18 cellular contexts compared by ENCODE assay signal in the genomic region with DNA sequence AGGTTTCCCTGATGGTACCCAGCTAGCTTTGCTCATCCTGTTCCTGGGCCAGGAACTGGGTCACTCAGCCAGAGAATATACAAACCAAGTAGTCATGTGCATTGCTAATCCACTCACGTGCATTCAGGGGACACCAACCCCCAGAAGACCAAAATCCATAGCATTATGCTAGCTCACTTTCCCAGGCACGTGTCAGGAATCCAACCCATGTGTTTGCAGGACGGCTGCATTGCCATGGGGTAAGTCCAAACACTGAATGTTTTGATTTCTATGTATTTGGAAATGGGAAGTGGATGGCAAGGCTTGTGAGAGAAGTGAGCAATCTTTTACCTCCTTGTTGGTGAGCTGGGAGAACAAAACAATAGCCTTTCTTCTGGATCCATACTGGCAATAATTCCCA.
DNase-seq lines count a peak whose midpoint lies in the region; ATAC-seq and TF ChIP-seq lines count a peak whose summit lies in the region.
"Had no signal": no experiment of that assay in that cellular context is flagged by ENCODE, and none has a peak within 500 bp of the region (broad histone marks: within the 10 kb centered on the region; RNA-seq: fewer than 3 reads in every experiment).

No MANE protein-coding gene starts in this region.

- H3K27ac Mint-ChIP-seq in natural killer cell = peak overlapping the region; percentile 20 to 73
- no peak overlapping the region for H3K27ac Mint-ChIP-seq in activated T-cell treated with anti-CD3 and anti-CD28 coated beads, Interleukin-2, amount 50 U/mL, for 24 hours
- H3K27ac Mint-ChIP-seq in activated T-helper 2 cell treated with anti-CD3 and anti-CD28 coated beads, Interferon-gamma antibody, Interleukin-2, Interleukin-4, amounts not matched to agents 10 μg/mL and 5 μg/mL and 100 μg/mL, durations not matched to agents 14 hours and 24 hours and 36 hours = no peak overlapping the region

- H3K27ac ChIP-seq in coronary artery = no peak overlapping the region
- H3K27ac ChIP-seq: epithelial cell of prostate, RWPE1, sigmoid colon had no signal

- intact Hi-C loops in natural killer cell (cut with micrococcal nuclease) = no loop called here
- intact Hi-C loops in activated T-helper 2 cell treated with anti-CD3 and anti-CD28 coated beads, Interferon-gamma antibody, Interleukin-2, Interleukin-4, amounts not matched to agents 10 μg/mL and 5 μg/mL and 100 μg/mL, durations not matched to agents 14 hours and 24 hours and 36 hours (cut with micrococcal nuclease) = loop anchor here (10.0 kb wide), 1 partner anchor 229 kb away; no protein-coding TSS in a partner anchor

- TF ChIP-seq CTCF in AG10803 (conservative IDR thresholded peaks at IDR 0.05; ENCODE audit: low read length) = no peak
- no peak for TF ChIP-seq CTCF in natural killer cell (IDR thresholded peaks at IDR 0.05)
- no peak for TF ChIP-seq CTCF in coronary artery (IDR thresholded peaks at IDR 0.05)

- H3K36me3 Mint-ChIP-seq in natural killer cell = no peaks in the 10 kb centered on the region
- peaks cover 32% of the 10 kb centered on the region for H3K36me3 Mint-ChIP-seq in activated T-cell treated with anti-CD3 and anti-CD28 coated beads, Interleukin-2, amount 50 U/mL, for 24 hours (ENCODE audit: low read depth)
- H3K36me3 Mint-ChIP-seq in activated T-helper 2 cell treated with anti-CD3 and anti-CD28 coated beads, Interferon-gamma antibody, Interleukin-2, Interleukin-4, amounts not matched to agents 10 μg/mL and 5 μg/mL and 100 μg/mL, durations not matched to agents 14 hours and 24 hours and 36 hours (ENCODE audit: low read depth) = peaks cover 30% of the 10 kb centered on the region

- DNase-seq in AG10803 (ENCODE audit: low read depth) = peak; percentile 48
- DNase-seq in HCEC 1CT = peak; percentile 3
- peak; percentile 31 for DNase-seq in cerebellar cortex (ENCODE audit: low spot score)
- no peak for DNase-seq in natural killer cell
- DNase-seq in activated CD4-positive, CD25-positive, alpha-beta regulatory T cell (lab: John Stamatoyannopoulos, UW) = no peak
- DNase-seq in activated T-cell treated with anti-CD3 and anti-CD28 coated beads, Interleukin-2, amount 50 U/mL, for 24 hours = no peak
- no peak for DNase-seq in activated T-helper 2 cell treated with anti-CD3 and anti-CD28 coated beads, Interferon-gamma antibody, Interleukin-2, Interleukin-4, amounts not matched to agents 10 μg/mL and 5 μg/mL and 100 μg/mL, durations not matched to agents 14 hours and 24 hours and 36 hours (ENCODE audit: low spot score)
- DNase-seq in coronary artery (ENCODE audit: low spot score) = no peak
- DNase-seq: activated CD4-positive, CD25-positive, alpha-beta regulatory T cell treated with anti-CD3 and anti-CD28 coated beads, Interleukin-2, amount 50 U/mL, for 72 hours; DMS79; hippocampal formation; naive B cell; NCI-H187; NCI-H524 treated with DMSO at 0.1 percent for 48 hours; sigmoid colon had no signal

- ATAC-seq in natural killer cell = no peak

- no peaks in the 10 kb centered on the region for H3K9me3 Mint-ChIP-seq in natural killer cell
- H3K9me3 Mint-ChIP-seq in activated T-cell treated with anti-CD3 and anti-CD28 coated beads, Interleukin-2, amount 50 U/mL, for 24 hours = no peaks in the 10 kb centered on the region
- no peaks in the 10 kb centered on the region for H3K9me3 Mint-ChIP-seq in activated T-helper 2 cell treated with anti-CD3 and anti-CD28 coated beads, Interferon-gamma antibody, Interleukin-2, Interleukin-4, amounts not matched to agents 10 μg/mL and 5 μg/mL and 100 μg/mL, durations not matched to agents 14 hours and 24 hours and 36 hours
- H3K9me3 Mint-ChIP-seq: naive B cell; stimulated activated naive CD8-positive, alpha-beta T cell treated with anti-CD3 and anti-CD28 coated beads, Interleukin-15, amount 100 ng/mL, for 72 hours had no signal

- peaks cover 54% of the 10 kb centered on the region in 2 donors for H3K4me1 Mint-ChIP-seq in natural killer cell
- H3K4me1 Mint-ChIP-seq in activated T-cell treated with anti-CD3 and anti-CD28 coated beads, Interleukin-2, amount 50 U/mL, for 24 hours (ENCODE audit: low read depth) = peaks cover 47% of the 10 kb centered on the region
- peaks cover 38% of the 10 kb centered on the region for H3K4me1 Mint-ChIP-seq in activated T-helper 2 cell treated with anti-CD3 and anti-CD28 coated beads, Interferon-gamma antibody, Interleukin-2, Interleukin-4, amounts not matched to agents 10 μg/mL and 5 μg/mL and 100 μg/mL, durations not matched to agents 14 hours and 24 hours and 36 hours (ENCODE audit: low read depth)

- peak overlapping the region; percentile 37 for H3K4me3 Mint-ChIP-seq in natural killer cell
- H3K4me3 Mint-ChIP-seq in activated T-cell treated with anti-CD3 and anti-CD28 coated beads, Interleukin-2, amount 50 U/mL, for 24 hours = no peak overlapping the region
- H3K4me3 Mint-ChIP-seq in activated T-helper 2 cell treated with anti-CD3 and anti-CD28 coated beads, Interferon-gamma antibody, Interleukin-2, Interleukin-4, amounts not matched to agents 10 μg/mL and 5 μg/mL and 100 μg/mL, durations not matched to agents 14 hours and 24 hours and 36 hours (ENCODE audit: low read depth) = no peak overlapping the region
- H3K4me3 Mint-ChIP-seq: stimulated activated naive CD8-positive, alpha-beta T cell treated with anti-CD3 and anti-CD28 coated beads, Interleukin-15, amount 100 ng/mL, for 72 hours had no signal

- H3K4me3 ChIP-seq in AG10803 (ENCODE audit: low read length) (no peak overlapping the region), coronary artery (no peak overlapping the region)
- H3K4me3 ChIP-seq: sigmoid colon had no signal

- no peaks in the 10 kb centered on the region for H3K27me3 Mint-ChIP-seq in natural killer cell (ENCODE audit: low read depth in 2 of 2)
- H3K27me3 Mint-ChIP-seq in activated T-cell treated with anti-CD3 and anti-CD28 coated beads, Interleukin-2, amount 50 U/mL, for 24 hours = no peaks in the 10 kb centered on the region
- no peaks in the 10 kb centered on the region for H3K27me3 Mint-ChIP-seq in activated T-helper 2 cell treated with anti-CD3 and anti-CD28 coated beads, Interferon-gamma antibody, Interleukin-2, Interleukin-4, amounts not matched to agents 10 μg/mL and 5 μg/mL and 100 μg/mL, durations not matched to agents 14 hours and 24 hours and 36 hours (ENCODE audit: low read depth)
- H3K27me3 Mint-ChIP-seq: naive B cell; stimulated activated naive CD8-positive, alpha-beta T cell treated with anti-CD3 and anti-CD28 coated beads, Interleukin-15, amount 100 ng/mL, for 72 hours had no signal

Comparison
In these comparisons a context has a peak if more than half of its experiments do, and no peak if none do; other contexts are left out.
1. DNase-seq: peak in AG10803 (single experiment), HCEC 1CT (single experiment) and cerebellar cortex (single experiment); none in natural killer cell (single experiment), activated CD4-positive, CD25-positive, alpha-beta regulatory T cell (0 of 4), activated T-cell treated with anti-CD3 and anti-CD28 coated beads, Interleukin-2, amount 50 U/mL, for 24 hours (single experiment), activated T-helper 2 cell treated with anti-CD3 and anti-CD28 coated beads, Interferon-gamma antibody, Interleukin-2, Interleukin-4, amounts not matched to agents 10 μg/mL and 5 μg/mL and 100 μg/mL, durations not matched to agents 14 hours and 24 hours and 36 hours (single experiment) and coronary artery (single experiment).
2. H3K27ac Mint-ChIP-seq: peak in natural killer cell (2 of 2); none in activated T-cell treated with anti-CD3 and anti-CD28 coated beads, Interleukin-2, amount 50 U/mL, for 24 hours (single experiment) and activated T-helper 2 cell treated with anti-CD3 and anti-CD28 coated beads, Interferon-gamma antibody, Interleukin-2, Interleukin-4, amounts not matched to agents 10 μg/mL and 5 μg/mL and 100 μg/mL, durations not matched to agents 14 hours and 24 hours and 36 hours (single experiment).